In the genomic region with DNA sequence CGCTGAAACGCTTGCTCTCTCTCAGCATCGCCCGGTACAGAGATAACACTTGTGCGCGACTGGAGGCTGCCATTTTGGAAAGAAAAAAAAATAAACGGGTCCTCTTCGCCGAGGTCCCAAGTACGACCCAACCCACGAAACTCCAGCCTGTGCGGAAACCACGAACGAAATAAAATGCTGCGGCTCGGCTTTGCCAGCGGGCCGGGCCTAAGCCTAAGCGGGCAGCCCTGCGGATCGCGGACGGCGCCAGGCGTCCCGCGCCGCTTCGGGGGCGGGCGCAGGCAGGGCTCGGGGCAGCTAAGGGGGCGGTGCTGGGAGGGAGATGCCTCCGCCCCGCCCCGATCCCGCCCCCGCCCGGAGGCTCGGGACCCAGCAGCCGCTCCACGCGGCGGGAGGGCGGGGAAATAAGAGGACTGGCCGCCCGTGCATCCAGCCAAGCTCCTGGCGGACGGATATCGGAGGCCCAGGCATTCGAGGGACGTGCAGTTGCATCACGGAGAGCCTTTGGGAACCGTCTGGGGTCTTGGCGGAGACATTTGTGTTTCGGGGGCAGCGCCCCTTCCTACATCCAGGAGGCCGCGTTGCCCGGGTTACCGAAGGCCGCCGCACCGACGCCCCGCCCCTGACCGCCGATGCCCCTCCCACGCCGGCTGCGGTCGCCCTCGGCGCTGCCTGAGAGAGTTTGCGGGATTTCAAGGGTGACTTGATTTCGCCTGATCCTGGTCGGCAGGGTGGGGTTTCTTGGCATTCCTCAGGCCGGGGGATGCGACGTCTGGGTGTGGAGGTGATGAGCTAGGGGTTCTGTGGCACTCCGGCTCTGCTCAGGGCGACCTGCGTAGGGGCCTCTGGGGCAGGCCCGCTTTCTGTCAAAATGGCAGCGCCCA, we compare ENCODE assay signal across 1 cellular context.
TF ChIP-seq lines count a peak whose summit lies in the region.

A gene (plus strand): TSS at position 853 of the 884 bp plus-strand sequence.
A gene (minus strand): TSS at position 290 of the 884 bp plus-strand sequence. CDS start 217 bp downstream, at position 73.

TF ChIP-seq in HepG2, 621 proteins besides CTCF, POLR2A, EP300 and RAD21 (continued from another document and continues in another):
- TF ChIP-seq, protein P1, sequence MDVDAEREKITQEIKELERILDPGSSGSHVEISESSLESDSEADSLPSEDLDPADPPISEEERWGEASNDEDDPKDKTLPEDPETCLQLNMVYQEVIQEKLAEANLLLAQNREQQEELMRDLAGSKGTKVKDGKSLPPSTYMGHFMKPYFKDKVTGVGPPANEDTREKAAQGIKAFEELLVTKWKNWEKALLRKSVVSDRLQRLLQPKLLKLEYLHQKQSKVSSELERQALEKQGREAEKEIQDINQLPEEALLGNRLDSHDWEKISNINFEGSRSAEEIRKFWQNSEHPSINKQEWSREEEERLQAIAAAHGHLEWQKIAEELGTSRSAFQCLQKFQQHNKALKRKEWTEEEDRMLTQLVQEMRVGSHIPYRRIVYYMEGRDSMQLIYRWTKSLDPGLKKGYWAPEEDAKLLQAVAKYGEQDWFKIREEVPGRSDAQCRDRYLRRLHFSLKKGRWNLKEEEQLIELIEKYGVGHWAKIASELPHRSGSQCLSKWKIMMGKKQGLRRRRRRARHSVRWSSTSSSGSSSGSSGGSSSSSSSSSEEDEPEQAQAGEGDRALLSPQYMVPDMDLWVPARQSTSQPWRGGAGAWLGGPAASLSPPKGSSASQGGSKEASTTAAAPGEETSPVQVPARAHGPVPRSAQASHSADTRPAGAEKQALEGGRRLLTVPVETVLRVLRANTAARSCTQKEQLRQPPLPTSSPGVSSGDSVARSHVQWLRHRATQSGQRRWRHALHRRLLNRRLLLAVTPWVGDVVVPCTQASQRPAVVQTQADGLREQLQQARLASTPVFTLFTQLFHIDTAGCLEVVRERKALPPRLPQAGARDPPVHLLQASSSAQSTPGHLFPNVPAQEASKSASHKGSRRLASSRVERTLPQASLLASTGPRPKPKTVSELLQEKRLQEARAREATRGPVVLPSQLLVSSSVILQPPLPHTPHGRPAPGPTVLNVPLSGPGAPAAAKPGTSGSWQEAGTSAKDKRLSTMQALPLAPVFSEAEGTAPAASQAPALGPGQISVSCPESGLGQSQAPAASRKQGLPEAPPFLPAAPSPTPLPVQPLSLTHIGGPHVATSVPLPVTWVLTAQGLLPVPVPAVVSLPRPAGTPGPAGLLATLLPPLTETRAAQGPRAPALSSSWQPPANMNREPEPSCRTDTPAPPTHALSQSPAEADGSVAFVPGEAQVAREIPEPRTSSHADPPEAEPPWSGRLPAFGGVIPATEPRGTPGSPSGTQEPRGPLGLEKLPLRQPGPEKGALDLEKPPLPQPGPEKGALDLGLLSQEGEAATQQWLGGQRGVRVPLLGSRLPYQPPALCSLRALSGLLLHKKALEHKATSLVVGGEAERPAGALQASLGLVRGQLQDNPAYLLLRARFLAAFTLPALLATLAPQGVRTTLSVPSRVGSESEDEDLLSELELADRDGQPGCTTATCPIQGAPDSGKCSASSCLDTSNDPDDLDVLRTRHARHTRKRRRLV (CRISPR knock-in tag; IDR thresholded peaks at IDR 0.05): no peak
- TF ChIP-seq KLF6 (CRISPR knock-in tag; IDR thresholded peaks at IDR 0.05) (no peak; the same call in 1 of the 2 replicates), KMT2B (CRISPR knock-in tag; IDR thresholded peaks at IDR 0.05) (peak; percentile 88), ZNF10 (CRISPR knock-in tag; IDR thresholded peaks at IDR 0.05; ENCODE audit: borderline replicate concordance, low read depth) (no peak), ATRX (CRISPR knock-in tag; IDR thresholded peaks at IDR 0.05; ENCODE audit: borderline replicate concordance) (no peak), HMG20B (CRISPR knock-in tag; conservative IDR thresholded peaks at IDR 0.05) (no peak; the same call in 1 of the 2 replicates), TBX3 (IDR thresholded peaks at IDR 0.05; ENCODE audit: borderline replicate concordance) (peak; percentile 30; the same call in 1 of the 2 replicates), SALL2 (CRISPR knock-in tag; IDR thresholded peaks at IDR 0.05) (peak; percentile 38; the same call in 1 of the 2 replicates), ZEB1 (IDR thresholded peaks at IDR 0.05; ENCODE audit: insufficient replicate concordance, low read depth) (peak; percentile 75), ARHGAP35 (CRISPR knock-in tag; IDR thresholded peaks at IDR 0.05; ENCODE audit: borderline replicate concordance) (no peak; the same call in 1 of the 2 replicates), ARNT (IDR thresholded peaks at IDR 0.05) (no peak), ZNF232 (CRISPR knock-in tag; IDR thresholded peaks at IDR 0.05; ENCODE audit: borderline replicate concordance) (peak; percentile 69; the same call in 1 of the 2 replicates), PRMT3 (CRISPR knock-in tag; IDR thresholded peaks at IDR 0.05; ENCODE audit: borderline replicate concordance, low read depth) (no peak), ZFYVE20 (CRISPR knock-in tag; IDR thresholded peaks at IDR 0.05; ENCODE audit: borderline replicate concordance, low read depth) (no peak), ZFAT (CRISPR knock-in tag; conservative IDR thresholded peaks at IDR 0.05) (no peak; the same call in 1 of the 2 replicates), PHB2 (IDR thresholded peaks at IDR 0.05; ENCODE audit: partially characterized antibody) (no peak), POLR2AphosphoS2 (IDR thresholded peaks at IDR 0.05; ENCODE audit: low read depth, low read length) (no peak), NAIF1 (CRISPR knock-in tag; IDR thresholded peaks at IDR 0.05; ENCODE audit: borderline replicate concordance) (no peak), ZNF782 (CRISPR knock-in tag; IDR thresholded peaks at IDR 0.05; ENCODE audit: borderline replicate concordance) (no peak), ZNF530 (CRISPR knock-in tag; IDR thresholded peaks at IDR 0.05; ENCODE audit: low read depth) (no peak; the same call in 1 of the 2 replicates), ELF3 (CRISPR knock-in tag; IDR thresholded peaks at IDR 0.05) (peak; percentile 18; the same call in 1 of the 2 replicates), ZSCAN21 (CRISPR knock-in tag; IDR thresholded peaks at IDR 0.05; ENCODE audit: borderline replicate concordance) (no peak; the same call in 1 of the 2 replicates), NFE2L2 (IDR thresholded peaks at IDR 0.05; ENCODE audit: low read length) (no peak), ZNF12 (CRISPR knock-in tag; IDR thresholded peaks at IDR 0.05) (no peak), ZNF75D (CRISPR knock-in tag; IDR thresholded peaks at IDR 0.05; ENCODE audit: borderline replicate concordance) (no peak), BRD4 (CRISPR knock-in tag; IDR thresholded peaks at IDR 0.05) (peak; percentile 69), NFYB (CRISPR knock-in tag; IDR thresholded peaks at IDR 0.05) (no peak; the same call in 1 of the 2 replicates), KLF16 (CRISPR knock-in tag; IDR thresholded peaks at IDR 0.05) (peak in 1 of 2 experiments; percentile 71; a peak in 2 of 4 replicates), ETV6 (CRISPR knock-in tag; conservative IDR thresholded peaks at IDR 0.05) (peak; percentile 31; the same call in 1 of the 2 replicates), TBX2 (CRISPR knock-in tag; IDR thresholded peaks at IDR 0.05; ENCODE audit: borderline replicate concordance) (no peak; the same call in 1 of the 2 replicates), TSC22D2 (CRISPR knock-in tag; IDR thresholded peaks at IDR 0.05; ENCODE audit: borderline replicate concordance) (no peak; the same call in 1 of the 2 replicates), EEA1 (CRISPR knock-in tag; IDR thresholded peaks at IDR 0.05; ENCODE audit: borderline replicate concordance) (no peak), ZNF225 (CRISPR knock-in tag; IDR thresholded peaks at IDR 0.05) (no peak), REXO4 (CRISPR knock-in tag; IDR thresholded peaks at IDR 0.05; ENCODE audit: borderline replicate concordance) (no peak), U2AF1 (optimal IDR thresholded peaks at IDR 0.05; ENCODE audit: low read depth, low read length) (peak; percentile 98), HOXD1 (CRISPR knock-in tag; IDR thresholded peaks at IDR 0.05) (peak; percentile 13; the same call in 1 of the 2 replicates), ZMYM2 (CRISPR knock-in tag; IDR thresholded peaks at IDR 0.05) (no peak), RARG (CRISPR knock-in tag; IDR thresholded peaks at IDR 0.05; ENCODE audit: low read depth) (no peak), RFX3 (CRISPR knock-in tag; IDR thresholded peaks at IDR 0.05) (peak; percentile 90), ZBTB7B (CRISPR knock-in tag; IDR thresholded peaks at IDR 0.05) (peak; percentile 71; the same call in 1 of the 2 replicates)
- TF ChIP-seq, protein P2, sequence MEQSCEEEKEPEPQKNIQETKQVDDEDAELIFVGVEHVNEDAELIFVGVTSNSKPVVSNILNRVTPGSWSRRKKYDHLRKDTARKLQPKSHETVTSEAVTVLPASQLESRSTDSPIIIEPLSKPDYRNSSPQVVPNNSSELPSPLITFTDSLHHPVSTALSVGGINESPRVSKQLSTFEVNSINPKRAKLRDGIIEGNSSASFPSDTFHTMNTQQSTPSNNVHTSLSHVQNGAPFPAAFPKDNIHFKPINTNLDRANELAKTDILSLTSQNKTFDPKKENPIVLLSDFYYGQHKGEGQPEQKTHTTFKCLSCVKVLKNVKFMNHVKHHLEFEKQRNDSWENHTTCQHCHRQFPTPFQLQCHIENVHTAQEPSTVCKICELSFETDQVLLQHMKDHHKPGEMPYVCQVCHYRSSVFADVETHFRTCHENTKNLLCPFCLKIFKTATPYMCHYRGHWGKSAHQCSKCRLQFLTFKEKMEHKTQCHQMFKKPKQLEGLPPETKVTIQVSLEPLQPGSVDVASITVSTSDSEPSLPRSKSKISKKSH (CRISPR knock-in tag; IDR thresholded peaks at IDR 0.05; ENCODE audit: borderline replicate concordance): no peak
- TF ChIP-seq, protein P3, sequence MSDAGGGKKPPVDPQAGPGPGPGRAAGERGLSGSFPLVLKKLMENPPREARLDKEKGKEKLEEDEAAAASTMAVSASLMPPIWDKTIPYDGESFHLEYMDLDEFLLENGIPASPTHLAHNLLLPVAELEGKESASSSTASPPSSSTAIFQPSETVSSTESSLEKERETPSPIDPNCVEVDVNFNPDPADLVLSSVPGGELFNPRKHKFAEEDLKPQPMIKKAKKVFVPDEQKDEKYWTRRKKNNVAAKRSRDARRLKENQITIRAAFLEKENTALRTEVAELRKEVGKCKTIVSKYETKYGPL (CRISPR knock-in tag; IDR thresholded peaks at IDR 0.05): no peak
- TF ChIP-seq, protein P4, sequence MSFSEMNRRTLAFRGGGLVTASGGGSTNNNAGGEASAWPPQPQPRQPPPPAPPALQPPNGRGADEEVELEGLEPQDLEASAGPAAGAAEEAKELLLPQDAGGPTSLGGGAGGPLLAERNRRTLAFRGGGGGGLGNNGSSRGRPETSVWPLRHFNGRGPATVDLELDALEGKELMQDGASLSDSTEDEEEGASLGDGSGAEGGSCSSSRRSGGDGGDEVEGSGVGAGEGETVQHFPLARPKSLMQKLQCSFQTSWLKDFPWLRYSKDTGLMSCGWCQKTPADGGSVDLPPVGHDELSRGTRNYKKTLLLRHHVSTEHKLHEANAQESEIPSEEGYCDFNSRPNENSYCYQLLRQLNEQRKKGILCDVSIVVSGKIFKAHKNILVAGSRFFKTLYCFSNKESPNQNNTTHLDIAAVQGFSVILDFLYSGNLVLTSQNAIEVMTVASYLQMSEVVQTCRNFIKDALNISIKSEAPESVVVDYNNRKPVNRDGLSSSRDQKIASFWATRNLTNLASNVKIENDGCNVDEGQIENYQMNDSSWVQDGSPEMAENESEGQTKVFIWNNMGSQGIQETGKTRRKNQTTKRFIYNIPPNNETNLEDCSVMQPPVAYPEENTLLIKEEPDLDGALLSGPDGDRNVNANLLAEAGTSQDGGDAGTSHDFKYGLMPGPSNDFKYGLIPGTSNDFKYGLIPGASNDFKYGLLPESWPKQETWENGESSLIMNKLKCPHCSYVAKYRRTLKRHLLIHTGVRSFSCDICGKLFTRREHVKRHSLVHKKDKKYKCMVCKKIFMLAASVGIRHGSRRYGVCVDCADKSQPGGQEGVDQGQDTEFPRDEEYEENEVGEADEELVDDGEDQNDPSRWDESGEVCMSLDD (CRISPR knock-in tag; IDR thresholded peaks at IDR 0.05; ENCODE audit: borderline replicate concordance): peak; percentile 56; the same call in 1 of the 2 replicates
- TF ChIP-seq, protein P5, sequence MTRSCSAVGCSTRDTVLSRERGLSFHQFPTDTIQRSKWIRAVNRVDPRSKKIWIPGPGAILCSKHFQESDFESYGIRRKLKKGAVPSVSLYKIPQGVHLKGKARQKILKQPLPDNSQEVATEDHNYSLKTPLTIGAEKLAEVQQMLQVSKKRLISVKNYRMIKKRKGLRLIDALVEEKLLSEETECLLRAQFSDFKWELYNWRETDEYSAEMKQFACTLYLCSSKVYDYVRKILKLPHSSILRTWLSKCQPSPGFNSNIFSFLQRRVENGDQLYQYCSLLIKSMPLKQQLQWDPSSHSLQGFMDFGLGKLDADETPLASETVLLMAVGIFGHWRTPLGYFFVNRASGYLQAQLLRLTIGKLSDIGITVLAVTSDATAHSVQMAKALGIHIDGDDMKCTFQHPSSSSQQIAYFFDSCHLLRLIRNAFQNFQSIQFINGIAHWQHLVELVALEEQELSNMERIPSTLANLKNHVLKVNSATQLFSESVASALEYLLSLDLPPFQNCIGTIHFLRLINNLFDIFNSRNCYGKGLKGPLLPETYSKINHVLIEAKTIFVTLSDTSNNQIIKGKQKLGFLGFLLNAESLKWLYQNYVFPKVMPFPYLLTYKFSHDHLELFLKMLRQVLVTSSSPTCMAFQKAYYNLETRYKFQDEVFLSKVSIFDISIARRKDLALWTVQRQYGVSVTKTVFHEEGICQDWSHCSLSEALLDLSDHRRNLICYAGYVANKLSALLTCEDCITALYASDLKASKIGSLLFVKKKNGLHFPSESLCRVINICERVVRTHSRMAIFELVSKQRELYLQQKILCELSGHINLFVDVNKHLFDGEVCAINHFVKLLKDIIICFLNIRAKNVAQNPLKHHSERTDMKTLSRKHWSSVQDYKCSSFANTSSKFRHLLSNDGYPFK (CRISPR knock-in tag; IDR thresholded peaks at IDR 0.05; ENCODE audit: borderline replicate concordance): peak; percentile 95
- TF ChIP-seq, protein P6, sequence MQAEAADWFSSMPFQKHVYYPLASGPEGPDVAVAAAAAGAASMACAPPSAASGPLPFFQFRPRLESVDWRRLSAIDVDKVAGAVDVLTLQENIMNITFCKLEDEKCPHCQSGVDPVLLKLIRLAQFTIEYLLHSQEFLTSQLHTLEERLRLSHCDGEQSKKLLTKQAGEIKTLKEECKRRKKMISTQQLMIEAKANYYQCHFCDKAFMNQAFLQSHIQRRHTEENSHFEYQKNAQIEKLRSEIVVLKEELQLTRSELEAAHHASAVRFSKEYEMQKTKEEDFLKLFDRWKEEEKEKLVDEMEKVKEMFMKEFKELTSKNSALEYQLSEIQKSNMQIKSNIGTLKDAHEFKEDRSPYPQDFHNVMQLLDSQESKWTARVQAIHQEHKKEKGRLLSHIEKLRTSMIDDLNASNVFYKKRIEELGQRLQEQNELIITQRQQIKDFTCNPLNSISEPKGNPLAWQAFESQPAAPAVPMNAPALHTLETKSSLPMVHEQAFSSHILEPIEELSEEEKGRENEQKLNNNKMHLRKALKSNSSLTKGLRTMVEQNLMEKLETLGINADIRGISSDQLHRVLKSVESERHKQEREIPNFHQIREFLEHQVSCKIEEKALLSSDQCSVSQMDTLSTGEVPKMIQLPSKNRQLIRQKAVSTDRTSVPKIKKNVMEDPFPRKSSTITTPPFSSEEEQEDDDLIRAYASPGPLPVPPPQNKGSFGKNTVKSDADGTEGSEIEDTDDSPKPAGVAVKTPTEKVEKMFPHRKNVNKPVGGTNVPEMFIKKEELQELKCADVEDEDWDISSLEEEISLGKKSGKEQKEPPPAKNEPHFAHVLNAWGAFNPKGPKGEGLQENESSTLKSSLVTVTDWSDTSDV (CRISPR knock-in tag; IDR thresholded peaks at IDR 0.05): no peak
